1 cellular context compared by ENCODE assay signal in genomic region chr1:112444269-112444668, GRCh38.
TF ChIP-seq lines count a peak whose summit lies in the region.

No MANE protein-coding gene starts in this region.

TF ChIP-seq in SK-N-SH, 30 proteins besides CTCF, POLR2A, EP300 and RAD21 (continued from another document):
- TF ChIP-seq, protein P1, sequence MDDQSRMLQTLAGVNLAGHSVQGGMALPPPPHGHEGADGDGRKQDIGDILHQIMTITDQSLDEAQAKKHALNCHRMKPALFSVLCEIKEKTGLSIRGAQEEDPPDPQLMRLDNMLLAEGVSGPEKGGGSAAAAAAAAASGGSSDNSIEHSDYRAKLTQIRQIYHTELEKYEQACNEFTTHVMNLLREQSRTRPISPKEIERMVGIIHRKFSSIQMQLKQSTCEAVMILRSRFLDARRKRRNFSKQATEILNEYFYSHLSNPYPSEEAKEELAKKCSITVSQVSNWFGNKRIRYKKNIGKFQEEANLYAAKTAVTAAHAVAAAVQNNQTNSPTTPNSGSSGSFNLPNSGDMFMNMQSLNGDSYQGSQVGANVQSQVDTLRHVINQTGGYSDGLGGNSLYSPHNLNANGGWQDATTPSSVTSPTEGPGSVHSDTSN (IDR thresholded peaks at IDR 0.05), result 0 out of 2 replicates have a peak, but pooled peaks have one; percentile 14
